Comparison of ENCODE assay signal across 9 cellular contexts in the genomic region with DNA sequence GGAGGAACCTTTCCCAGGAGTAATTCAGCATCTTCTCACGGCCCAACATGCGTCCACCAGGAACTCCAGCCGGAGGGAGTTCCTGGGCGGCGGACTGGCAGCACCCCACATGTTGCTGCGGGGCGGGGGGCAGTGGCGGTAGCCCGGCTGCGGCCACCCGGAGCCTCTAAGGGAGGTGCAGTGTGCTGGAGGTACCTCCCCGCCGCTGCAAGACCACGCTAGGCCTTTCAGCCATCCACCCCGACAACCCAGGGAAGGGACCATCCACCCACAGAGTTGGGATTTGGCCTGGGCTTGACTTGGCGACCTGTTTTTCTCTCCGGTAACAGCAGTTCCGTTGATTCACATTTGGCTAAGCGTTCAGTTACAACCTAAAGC. TPM values are rescaled to one million over a fixed set of nuclear protein-coding genes. Genes with fewer than 3 reads are reported as not detected.
DNase-seq lines count a peak whose midpoint lies in the region; ATAC-seq and TF ChIP-seq lines count a peak whose summit lies in the region.
"Had no signal": no experiment of that assay in that cellular context is flagged by ENCODE, and none has a peak within 500 bp of the region (broad histone marks: within the 10 kb centered on the region; RNA-seq: fewer than 3 reads in every experiment).

No MANE protein-coding gene starts in this region.

- H3K4me1 ChIP-seq in colonic mucosa (no peaks in the 10 kb centered on the region), mucosa of stomach (ENCODE audit: control insufficient read depth, insufficient read depth, low read length) (peaks cover 17% of the 10 kb centered on the region)
- H3K4me1 ChIP-seq in CD4-positive, alpha-beta memory T cell (ENCODE audit: insufficient read depth, low read length), result no peaks in the 10 kb centered on the region

- POLR2A ChIA-PET in CD4-positive, alpha-beta memory T cell (lab: Charles Lee; ENCODE audit: partially characterized antibody), result no interaction called here

- no peak for TF ChIP-seq CTCF in colonic mucosa (IDR thresholded peaks at IDR 0.05)

- intact Hi-C loops in colonic mucosa (cut with DNase I), result loop anchor here (5.0 kb wide), 1 partner anchor 236 kb away; no protein-coding TSS in a partner anchor
- intact Hi-C loops in CD4-positive, alpha-beta memory T cell (cut with micrococcal nuclease), result no loop called here

- no peak for ATAC-seq in GM21737 (IDR thresholded peaks at IDR 0.05; ENCODE audit: unreplicated experiment)

- no peak overlapping the region for H3K4me3 Mint-ChIP-seq in CD4-positive, alpha-beta memory T cell

- peaks cover 0 to 12% (median 3%) of the 10 kb centered on the region in 4 donors for H3K4me1 Mint-ChIP-seq in CD4-positive, alpha-beta memory T cell

- H3K27me3 Mint-ChIP-seq in CD4-positive, alpha-beta memory T cell, result peaks cover 36 to 43% of the 10 kb centered on the region in 2 donors

- H3K4me3 ChIP-seq in colonic mucosa (peak overlapping the region; percentile 73), mucosa of stomach (ENCODE audit: low read length) (peak overlapping the region; percentile 86)
- H3K4me3 ChIP-seq in CD4-positive, alpha-beta memory T cell (ENCODE audit: low read length in 2 of 2), result no peak overlapping the region

- peaks cover 0 to 4% of the 10 kb centered on the region in 2 donors for H3K36me3 Mint-ChIP-seq in CD4-positive, alpha-beta memory T cell

- H3K9me3 Mint-ChIP-seq in CD4-positive, alpha-beta memory T cell, result peaks cover 0 to 5% (median under 1%) of the 10 kb centered on the region in 8 donors

- CTCF ChIA-PET in CD4-positive, alpha-beta memory T cell (lab: Charles Lee; ENCODE audit: partially characterized antibody), result no interaction called here

- H3K9ac ChIP-seq in colonic mucosa (ENCODE audit: low read depth in 2 of 2, low read length in 2 of 2) (peak overlapping the region; percentile 35 to 64), mucosa of stomach (ENCODE audit: low read length) (peak overlapping the region; percentile 75)

- H3K27me3 ChIP-seq in colonic mucosa (no peaks in the 10 kb centered on the region), mucosa of stomach (ENCODE audit: control insufficient read depth, insufficient read depth, low read length) (peaks cover 15% of the 10 kb centered on the region)
- H3K27me3 ChIP-seq in CD4-positive, alpha-beta memory T cell (ENCODE audit: insufficient read depth, low read length), result peaks cover 5% of the 10 kb centered on the region

- no peaks in the 10 kb centered on the region for H3K9me3 ChIP-seq in colonic mucosa
- no peaks in the 10 kb centered on the region for H3K9me3 ChIP-seq in mucosa of stomach (ENCODE audit: control insufficient read depth, low read length)
- no peaks in the 10 kb centered on the region for H3K9me3 ChIP-seq in CD4-positive, alpha-beta memory T cell (ENCODE audit: control insufficient read depth in 1 of 2, low read length in 2 of 2)

- DNase-seq in 8988T (peak; percentile 18), HPDE6-E6E7 (ENCODE audit: extremely low spot score) (peak; percentile 1), colonic mucosa (peak; percentile 19), H4 (ENCODE audit: low spot score) (no peak)
- DNase-seq in CD4-positive, alpha-beta memory T cell, result no peak
- DNase-seq in central memory CD4-positive, alpha-beta T cell, result no peak
- DNase-seq: effector memory CD4-positive, alpha-beta T cell had no signal

- H3K27ac Mint-ChIP-seq in CD4-positive, alpha-beta memory T cell, result no peak overlapping the region

- H3K36me3 ChIP-seq in colonic mucosa (no peaks in the 10 kb centered on the region), mucosa of stomach (ENCODE audit: control insufficient read depth, insufficient read depth, low read length) (no peaks in the 10 kb centered on the region)
- H3K36me3 ChIP-seq in CD4-positive, alpha-beta memory T cell (ENCODE audit: insufficient read depth, low read length), result no peaks in the 10 kb centered on the region

- no peak overlapping the region for H3K27ac ChIP-seq in colonic mucosa
- no peak overlapping the region for H3K27ac ChIP-seq in CD4-positive, alpha-beta memory T cell (ENCODE audit: low read depth, low read length)

RNA-seq across cellular contexts. Expression of a gene that starts 0.6 kb away (rescaled TPM):
- total RNA-seq in colonic mucosa, result 1 to 10 TPM; 5.2 to 8.4 TPM
- 8.6 and 9.8 TPM in 2 replicates for total RNA-seq in H4 (2014; rRNA removed; shearing (Covaris generic))
- not detected for total RNA-seq in CD4-positive, alpha-beta memory T cell
- not detected for polyA plus RNA-seq in CD4-positive, alpha-beta memory T cell

Comparison
In these comparisons a context has a peak if more than half of its experiments do, and no peak if none do; other contexts are left out.
1. DNase-seq: peak in 8988T (single experiment), HPDE6-E6E7 (single experiment) and colonic mucosa (single experiment); none in H4 (single experiment), CD4-positive, alpha-beta memory T cell (0 of 5) and central memory CD4-positive, alpha-beta T cell (single experiment).
2. H3K4me3 ChIP-seq: peak in colonic mucosa (single experiment) and mucosa of stomach (single experiment); none in CD4-positive, alpha-beta memory T cell (0 of 2).